ENCODE assay signal across 9 cellular contexts in genomic region chr3:42229942-42230688, GRCh38. TPM values are rescaled to one million over a fixed set of nuclear protein-coding genes. Genes with fewer than 3 reads are reported as not detected.
DNase-seq lines count a peak whose midpoint lies in the region; ATAC-seq and TF ChIP-seq lines count a peak whose summit lies in the region.
"Had no signal": no experiment of that assay in that cellular context is flagged by ENCODE, and none has a peak within 500 bp of the region (broad histone marks: within the 10 kb centered on the region; RNA-seq: fewer than 3 reads in every experiment).

No MANE protein-coding gene starts in this region.

- peak; percentile 21 for TF ChIP-seq CTCF in GM10248 (IDR thresholded peaks at IDR 0.05; ENCODE audit: control extremely low read depth, extremely low read depth, low read depth, missing control alignments)
- TF ChIP-seq CTCF in osteocyte (IDR thresholded peaks at IDR 0.05), result peak; percentile 72

- H3K36me3 Mint-ChIP-seq in osteocyte (ENCODE audit: unreplicated experiment), result peaks cover 7% of the 10 kb centered on the region

- peaks cover 4% of the 10 kb centered on the region for H3K4me1 Mint-ChIP-seq in osteocyte (ENCODE audit: unreplicated experiment)
- H3K4me1 Mint-ChIP-seq: stimulated activated effector memory CD8-positive, alpha-beta T cell treated with anti-CD3 and anti-CD28 coated beads, Interleukin-12 subunit alpha, Interleukin-12 subunit beta, amount 100 ng/mL, for 72 hours had no signal

- H3K9me3 Mint-ChIP-seq in osteocyte (ENCODE audit: unreplicated experiment), result peaks cover 2% of the 10 kb centered on the region
- H3K9me3 Mint-ChIP-seq: stimulated activated effector memory CD8-positive, alpha-beta T cell treated with anti-CD3 and anti-CD28 coated beads, Interleukin-12 subunit alpha, Interleukin-12 subunit beta, amount 100 ng/mL, for 72 hours had no signal

- POLR2A ChIA-PET in GM10248 (lab: Yijun Ruan, JAX), result no interaction called here

- CTCF ChIA-PET in GM10248 (lab: Yijun Ruan, JAX), result interaction anchor here (0.7 to 2.8 kb wide), 23 partner anchors 12 to 336 kb away, joined by 3 to 15 read pairs (median 4); no protein-coding TSS in a partner anchor

- peaks cover 14% of the 10 kb centered on the region for H3K27me3 Mint-ChIP-seq in osteocyte (ENCODE audit: unreplicated experiment)

- no peak overlapping the region for H3K4me3 Mint-ChIP-seq in osteocyte (ENCODE audit: unreplicated experiment)
- H3K4me3 Mint-ChIP-seq: stimulated activated effector memory CD8-positive, alpha-beta T cell treated with anti-CD3 and anti-CD28 coated beads, Interleukin-12 subunit alpha, Interleukin-12 subunit beta, amount 100 ng/mL, for 72 hours had no signal

- DNase-seq in A172 (ENCODE audit: low spot score), result peak; percentile 40
- no peak for DNase-seq in GM10248 (ENCODE audit: extremely low spot score)
- peak; percentile 53 for DNase-seq in OCI-M1 (lab: John Stamatoyannopoulos, UW)
- DNase-seq in epidermal melanocyte (ENCODE audit: insufficient read length, low spot score), result peak; percentile 78
- DNase-seq in osteocyte (ENCODE audit: extremely low spot score, unreplicated experiment), result no peak
- no peak for DNase-seq in stimulated activated naive CD4-positive, alpha-beta T cell (lab: John Stamatoyannopoulos, UW)

- peak overlapping the region; percentile 28 for H3K27ac Mint-ChIP-seq in osteocyte (ENCODE audit: unreplicated experiment)
- H3K27ac Mint-ChIP-seq: stimulated activated effector memory CD8-positive, alpha-beta T cell treated with anti-CD3 and anti-CD28 coated beads, Interleukin-12 subunit alpha, Interleukin-12 subunit beta, amount 100 ng/mL, for 72 hours had no signal

- no peak for ATAC-seq in HG02610 (IDR thresholded peaks at IDR 0.05; ENCODE audit: unreplicated experiment)
- ATAC-seq in GM18909 (IDR thresholded peaks at IDR 0.05; ENCODE audit: poor library complexity, unreplicated experiment), result no peak
- ATAC-seq: stimulated activated effector memory CD8-positive, alpha-beta T cell treated with anti-CD3 and anti-CD28 coated beads, Interleukin-12 subunit alpha, Interleukin-12 subunit beta, amount 100 ng/mL, for 72 hours had no signal

RNA-seq across cellular contexts. Expression of gene CCK, which starts 35.9 kb away (rescaled TPM):
- total RNA-seq in A172 (2014; rRNA removed; shearing (Covaris generic)), result not detected in 2 replicates
- total RNA-seq in osteocyte, result not detected in 2 replicates

Comparison
In these comparisons a context has a peak if more than half of its experiments do, and no peak if none do; other contexts are left out.
1. DNase-seq: peak in A172 (single experiment), OCI-M1 (single experiment) and epidermal melanocyte (single experiment); none in GM10248 (single experiment), osteocyte (single experiment) and stimulated activated naive CD4-positive, alpha-beta T cell (0 of 6).